ENCODE assay signal across 28 cellular contexts in the genomic region with DNA sequence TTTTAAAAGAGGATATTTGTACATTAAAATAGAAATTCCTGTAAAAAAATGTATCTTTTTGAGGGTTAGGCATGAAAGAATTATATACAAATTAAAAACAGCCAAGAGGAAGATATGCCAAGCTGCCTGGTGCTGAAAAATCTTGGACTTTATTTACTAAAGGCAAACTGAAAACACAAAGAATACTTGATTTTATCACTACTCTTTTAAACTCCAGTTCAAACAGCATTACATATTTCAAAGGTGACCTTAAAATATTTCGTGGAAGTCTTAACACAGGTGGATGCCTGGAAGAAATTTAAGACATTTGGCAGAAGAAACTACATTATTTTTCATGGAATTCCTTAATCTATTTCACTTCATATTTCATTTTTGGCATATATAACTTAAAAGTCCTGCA.
"Had no signal": no experiment of that assay in that cellular context is flagged by ENCODE, and none has a peak within 500 bp of the region (broad histone marks: within the 10 kb centered on the region; RNA-seq: fewer than 3 reads in every experiment).

No MANE protein-coding gene starts in this region.

- H3K4me3 ChIP-seq: stomach, suprapubic skin, testis, thoracic aorta, thyroid gland, tibial artery, tibial nerve, transverse colon, upper lobe of left lung, upper lobe of right lung, uterus, vagina had no signal

- H3K4me1 ChIP-seq: stomach, suprapubic skin, thyroid gland, tibial artery, transverse colon, upper lobe of left lung, upper lobe of right lung, uterus, vagina had no signal

- H3K36me3 Mint-ChIP-seq: stimulated activated memory B cell treated with anti-CD40 and anti-IgM and Interleukin-4, amounts not matched to agents 10 μg/mL and 1 μg/mL and 100 μg/mL, for 72 hours had no signal

- H3K9me3 Mint-ChIP-seq: stimulated activated effector memory CD8-positive, alpha-beta T cell treated with anti-CD3 and anti-CD28 coated beads, Interleukin-12 subunit alpha, Interleukin-12 subunit beta, amount 100 ng/mL, for 72 hours; stimulated activated memory B cell treated with anti-CD40 and anti-IgM and Interleukin-4, amounts not matched to agents 10 μg/mL and 1 μg/mL and 100 μg/mL, for 72 hours; stimulated activated naive B cell treated with anti-CD40 and anti-IgM and Interleukin-4, amounts not matched to agents 10 μg/mL and 1 μg/mL and 100 μg/mL, for 72 hours; stimulated activated naive CD8-positive, alpha-beta T cell treated with anti-CD3 and anti-CD28 coated beads, Interleukin-15, amount 100 ng/mL, for 72 hours; stimulated activated naive CD8-positive, alpha-beta T cell treated with anti-CD3 and anti-CD28 coated beads, Interleukin-15, Interleukin-2, amounts not matched to agents 100 ng/mL and 50 ng/mL, for 24 hours had no signal

- H3K36me3 ChIP-seq: suprapubic skin, thoracic aorta, thyroid gland, tibial nerve, uterus, vagina had no signal

- H3K27ac ChIP-seq: stomach, suprapubic skin, testis, thoracic aorta, thyroid gland, tibial artery, tibial nerve, transverse colon, upper lobe of left lung, upper lobe of right lung, uterus, vagina had no signal

- H3K9me3 ChIP-seq: stomach, suprapubic skin, testis, thoracic aorta, thyroid gland, tibial artery, tibial nerve, transverse colon, upper lobe of left lung, upper lobe of right lung, uterus, vagina had no signal

- ATAC-seq: stimulated activated effector memory CD8-positive, alpha-beta T cell treated with anti-CD3 and anti-CD28 coated beads, Interleukin-12 subunit alpha, Interleukin-12 subunit beta, amount 100 ng/mL, for 72 hours; stimulated activated memory B cell treated with anti-CD40 and anti-IgM and Interleukin-4, amounts not matched to agents 10 μg/mL and 1 μg/mL and 100 μg/mL, for 72 hours; stimulated activated naive B cell treated with anti-CD40 and anti-IgM and Interleukin-4, amounts not matched to agents 10 μg/mL and 1 μg/mL and 100 μg/mL, for 72 hours; stimulated activated naive CD8-positive, alpha-beta T cell treated with anti-CD3 and anti-CD28 coated beads, Interleukin-15, amount 100 ng/mL, for 72 hours; stimulated activated naive CD8-positive, alpha-beta T cell treated with anti-CD3 and anti-CD28 coated beads, Interleukin-15, Interleukin-2, amounts not matched to agents 100 U/mL and 50 U/mL, for 24 hours; upper lobe of right lung had no signal

- H3K27me3 ChIP-seq: stomach, suprapubic skin, testis, thyroid gland, tibial artery, tibial nerve, transverse colon, upper lobe of left lung, upper lobe of right lung, uterus, vagina had no signal

- H3K27ac Mint-ChIP-seq: stimulated activated effector memory CD8-positive, alpha-beta T cell treated with anti-CD3 and anti-CD28 coated beads, Interleukin-12 subunit alpha, Interleukin-12 subunit beta, amount 100 ng/mL, for 72 hours; stimulated activated memory B cell treated with anti-CD40 and anti-IgM and Interleukin-4, amounts not matched to agents 10 μg/mL and 1 μg/mL and 100 μg/mL, for 72 hours; stimulated activated naive B cell treated with anti-CD40 and anti-IgM and Interleukin-4, amounts not matched to agents 10 μg/mL and 1 μg/mL and 100 μg/mL, for 72 hours; stimulated activated naive CD8-positive, alpha-beta T cell treated with anti-CD3 and anti-CD28 coated beads, Interleukin-15, amount 100 ng/mL, for 72 hours; stimulated activated naive CD8-positive, alpha-beta T cell treated with anti-CD3 and anti-CD28 coated beads, Interleukin-15, Interleukin-2, amounts not matched to agents 100 ng/mL and 50 ng/mL, for 24 hours; type B pancreatic cell had no signal

- H3K27me3 Mint-ChIP-seq: stimulated activated memory B cell treated with anti-CD40 and anti-IgM and Interleukin-4, amounts not matched to agents 10 μg/mL and 1 μg/mL and 100 μg/mL, for 72 hours; stimulated activated naive B cell treated with anti-CD40 and anti-IgM and Interleukin-4, amounts not matched to agents 10 μg/mL and 1 μg/mL and 100 μg/mL, for 72 hours; stimulated activated naive CD8-positive, alpha-beta T cell treated with anti-CD3 and anti-CD28 coated beads, Interleukin-15, amount 100 ng/mL, for 72 hours; stimulated activated naive CD8-positive, alpha-beta T cell treated with anti-CD3 and anti-CD28 coated beads, Interleukin-15, Interleukin-2, amounts not matched to agents 100 ng/mL and 50 ng/mL, for 24 hours; type B pancreatic cell had no signal

- DNase-seq: stimulated activated CD4-positive, alpha-beta T cell treated with anti-CD3 and anti-CD28 coated beads, Interleukin-2, amount 100 ng/mL, for 48 hours; stimulated activated CD4-positive, alpha-beta T cell treated with anti-CD3 and anti-CD28 coated beads, Interleukin-4, amount 100 ng/mL, for 1 hour; stimulated activated CD4-positive, alpha-beta T cell treated with anti-CD3 and anti-CD28 coated beads, Interleukin-4, amount 100 ng/mL, for 24 hours; stimulated activated CD4-positive, alpha-beta T cell treated with anti-CD3 and anti-CD28 coated beads, Interleukin-4, amount 100 ng/mL, for 4 hours; stimulated activated CD8-positive, alpha-beta memory T cell treated with anti-CD3 and anti-CD28 coated beads, Interleukin-4, amount 100 ng/mL, for 48 hours; stimulated activated naive B cell treated with anti-CD40 and anti-IgM and Interleukin-4, amounts not matched to agents 10 μg/mL and 1 μg/mL and 100 μg/mL, for 72 hours; stimulated activated naive CD4-positive, alpha-beta T cell; stimulated activated naive CD4-positive, alpha-beta T cell treated with Interleukin-2 at 50 U/mL for 16 hours; stimulated activated naive CD8-positive, alpha-beta T cell treated with anti-CD3 and anti-CD28 coated beads, Interleukin-15, amount 100 ng/mL, for 72 hours; stimulated activated naive CD8-positive, alpha-beta T cell treated with anti-CD3 and anti-CD28 coated beads, Interleukin-15, Interleukin-2, amounts not matched to agents 100 U/mL and 50 U/mL, for 24 hours; stomach; substantia nigra; testis; thyroid gland; tibial artery; transverse colon; trophoblast cell; upper lobe of left lung; upper lobe of right lung; uterus had no signal

- H3K4me3 Mint-ChIP-seq: stimulated activated effector memory CD8-positive, alpha-beta T cell treated with anti-CD3 and anti-CD28 coated beads, Interleukin-12 subunit alpha, Interleukin-12 subunit beta, amount 100 ng/mL, for 72 hours; stimulated activated memory B cell treated with anti-CD40 and anti-IgM and Interleukin-4, amounts not matched to agents 10 μg/mL and 1 μg/mL and 100 μg/mL, for 72 hours; stimulated activated naive B cell treated with anti-CD40 and anti-IgM and Interleukin-4, amounts not matched to agents 10 μg/mL and 1 μg/mL and 100 μg/mL, for 72 hours; stimulated activated naive CD8-positive, alpha-beta T cell treated with anti-CD3 and anti-CD28 coated beads, Interleukin-15, amount 100 ng/mL, for 72 hours; stimulated activated naive CD8-positive, alpha-beta T cell treated with anti-CD3 and anti-CD28 coated beads, Interleukin-15, Interleukin-2, amounts not matched to agents 100 ng/mL and 50 ng/mL, for 24 hours; type B pancreatic cell had no signal

- H3K4me1 Mint-ChIP-seq: stimulated activated effector memory CD8-positive, alpha-beta T cell treated with anti-CD3 and anti-CD28 coated beads, Interleukin-12 subunit alpha, Interleukin-12 subunit beta, amount 100 ng/mL, for 72 hours; stimulated activated memory B cell treated with anti-CD40 and anti-IgM and Interleukin-4, amounts not matched to agents 10 μg/mL and 1 μg/mL and 100 μg/mL, for 72 hours; stimulated activated naive B cell treated with anti-CD40 and anti-IgM and Interleukin-4, amounts not matched to agents 10 μg/mL and 1 μg/mL and 100 μg/mL, for 72 hours; stimulated activated naive CD8-positive, alpha-beta T cell treated with anti-CD3 and anti-CD28 coated beads, Interleukin-15, amount 100 ng/mL, for 72 hours had no signal
